In the genomic region with DNA sequence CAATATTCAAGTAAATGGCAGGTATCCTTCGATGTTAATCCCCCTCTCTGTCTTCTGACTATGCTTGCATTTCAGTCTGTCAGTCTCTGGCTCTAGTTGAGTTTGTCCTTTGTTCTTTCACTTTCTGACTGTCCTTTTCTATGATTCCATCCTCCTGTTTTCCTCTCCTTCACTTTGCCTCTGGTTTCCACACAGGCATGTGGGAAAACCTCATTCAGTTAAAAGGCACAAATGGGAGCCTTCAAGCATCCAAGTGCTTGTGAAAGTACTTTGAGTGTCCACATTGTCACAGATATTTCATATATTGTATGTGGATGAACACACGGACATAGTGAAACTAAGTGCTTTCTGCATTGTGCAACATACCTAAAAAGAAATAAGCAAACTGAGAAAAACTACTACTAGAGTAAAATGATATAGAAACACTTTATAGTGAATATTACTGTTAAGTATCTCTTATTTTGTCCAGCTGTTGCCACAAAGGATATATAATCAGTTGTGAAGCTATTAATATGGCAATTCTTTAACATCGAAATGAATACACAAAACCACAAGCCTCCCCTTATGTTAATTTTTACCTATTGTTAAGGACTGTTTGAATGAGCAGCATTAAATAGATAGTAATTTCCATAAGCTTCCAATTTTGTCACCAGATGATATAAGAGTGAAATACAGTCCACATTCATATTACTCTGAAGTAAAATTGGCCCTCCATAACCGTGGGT, we compare ENCODE assay signal across 9 cellular contexts.
A peak's percentile ranks its signal among the peaks of the same experiment; 100 is the strongest.
DNase-seq lines count a peak whose midpoint lies in the region; ATAC-seq, FAIRE-seq and TF ChIP-seq lines count a peak whose summit lies in the region.
"Had no signal": no experiment of that assay in that cellular context is flagged by ENCODE, and none has a peak within 500 bp of the region (broad histone marks: within the 10 kb centered on the region; RNA-seq: fewer than 3 reads in every experiment).

No MANE protein-coding gene starts in this region.

- H3K9ac ChIP-seq in endodermal cell (ENCODE audit: extremely low read depth, low read length, poor library complexity, severe bottlenecking): no peak overlapping the region

- H3K4me1 ChIP-seq in CD8-positive, alpha-beta memory T cell (ENCODE audit: insufficient read depth, low read length): peaks cover 21% of the 10 kb centered on the region
- H3K4me1 ChIP-seq in endodermal cell (ENCODE audit: control insufficient read depth, insufficient read depth, low read length): peaks cover 10% of the 10 kb centered on the region

- H3K4me1 Mint-ChIP-seq in CD8-positive, alpha-beta memory T cell: peaks cover 40 to 59% (median 52%) of the 10 kb centered on the region in 3 donors
- peaks cover 34% of the 10 kb centered on the region for H3K4me1 Mint-ChIP-seq in endodermal cell

- H3K9me3 Mint-ChIP-seq in CD8-positive, alpha-beta memory T cell: no peaks in the 10 kb centered on the region
- H3K9me3 Mint-ChIP-seq in endodermal cell: no peaks in the 10 kb centered on the region

- no peak overlapping the region for H3K4me3 ChIP-seq in CD8-positive, alpha-beta memory T cell (ENCODE audit: low read length)
- no peak overlapping the region for H3K4me3 ChIP-seq in endodermal cell (ENCODE audit: low read length)

- CTCF ChIA-PET in CD8-positive, alpha-beta memory T cell (lab: Charles Lee): no interaction called here

- H3K27me3 ChIP-seq in CD8-positive, alpha-beta memory T cell (ENCODE audit: insufficient read depth, low read length, poor library complexity, severe bottlenecking): no peaks in the 10 kb centered on the region
- no peaks in the 10 kb centered on the region for H3K27me3 ChIP-seq in endodermal cell (ENCODE audit: control insufficient read depth, insufficient read depth, low read length, poor library complexity, severe bottlenecking)

- peak; percentile 53 for ATAC-seq in GM19395 (IDR thresholded peaks at IDR 0.05; ENCODE audit: unreplicated experiment)
- ATAC-seq in HG03354 (IDR thresholded peaks at IDR 0.05; ENCODE audit: poor library complexity, severe bottlenecking, unreplicated experiment): peak; percentile 47

- no peak for DNase-seq in CD8-positive, alpha-beta memory T cell
- DNase-seq in endodermal cell: no peak
- DNase-seq in HuH-7 (ENCODE audit: low spot score): no peak
- no peak for DNase-seq in urothelium cell line (ENCODE audit: low spot score)
- DNase-seq in stimulated activated naive CD4-positive, alpha-beta T cell (lab: John Stamatoyannopoulos, UW): no peak
- no peak for DNase-seq in activated CD4-positive, alpha-beta T cell treated with anti-CD3 and anti-CD28 coated beads, Interleukin-2, amount 50 U/mL, for 48 hours

- no peak for TF ChIP-seq CTCF in endodermal cell (conservative IDR thresholded peaks at IDR 0.05)

- WGBS in endodermal cell (ENCODE audit: insufficient coverage in 1 of 2, insufficient read length in 1 of 2), 2 experiments: 86 to 91% methylated on average over 2 to 4 of the region's 4 CpGs

- no peaks in the 10 kb centered on the region for H3K27me3 Mint-ChIP-seq in CD8-positive, alpha-beta memory T cell
- H3K27me3 Mint-ChIP-seq in endodermal cell (ENCODE audit: insufficient read depth): no peaks in the 10 kb centered on the region

- no peak for FAIRE-seq in urothelium cell line (lab: Jason Lieb, UNC)
- FAIRE-seq: G401.6 had no signal

- H3K27ac ChIP-seq in CD8-positive, alpha-beta memory T cell (ENCODE audit: low read depth, low read length): no peak overlapping the region
- no peak overlapping the region for H3K27ac ChIP-seq in endodermal cell (ENCODE audit: low read depth, low read length)

- peaks cover under 1 to 59% (median 12%) of the 10 kb centered on the region in 3 donors for H3K36me3 Mint-ChIP-seq in CD8-positive, alpha-beta memory T cell
- H3K36me3 Mint-ChIP-seq in endodermal cell (ENCODE audit: low read depth): peaks cover 45% of the 10 kb centered on the region

- H3K27ac Mint-ChIP-seq in CD8-positive, alpha-beta memory T cell: peak overlapping the region; percentile 19 to 86 (median 74)
- H3K27ac Mint-ChIP-seq in endodermal cell: peak overlapping the region; percentile 2

- H3K9me3 ChIP-seq in CD8-positive, alpha-beta memory T cell (ENCODE audit: low read length): no peaks in the 10 kb centered on the region
- H3K9me3 ChIP-seq in endodermal cell (ENCODE audit: control insufficient read depth, low read length): no peaks in the 10 kb centered on the region

- H3K4me3 Mint-ChIP-seq in CD8-positive, alpha-beta memory T cell: peak overlapping the region; percentile 38 to 79 (median 74)
- H3K4me3 Mint-ChIP-seq in endodermal cell: no peak overlapping the region

- H3K36me3 ChIP-seq in CD8-positive, alpha-beta memory T cell (ENCODE audit: insufficient read depth, low read length): peaks cover 30% of the 10 kb centered on the region
- H3K36me3 ChIP-seq in endodermal cell (ENCODE audit: control insufficient read depth, insufficient read depth, low read length): peaks cover 88% of the 10 kb centered on the region

- POLR2A ChIA-PET in CD8-positive, alpha-beta memory T cell (lab: Charles Lee): no interaction called here
